In genomic region chr4:98546910-98547544, GRCh38 we compare ENCODE assay signal across 9 cellular contexts.
DNase-seq lines count a peak whose midpoint lies in the region; ATAC-seq, FAIRE-seq and TF ChIP-seq lines count a peak whose summit lies in the region.
"Had no signal": no experiment of that assay in that cellular context is flagged by ENCODE, and none has a peak within 500 bp of the region (broad histone marks: within the 10 kb centered on the region; RNA-seq: fewer than 3 reads in every experiment).

No MANE protein-coding gene starts in this region.

- TF ChIP-seq CTCF in D721Med (IDR thresholded peaks at IDR 0.05; ENCODE audit: insufficient read depth, missing control alignments), result no peak

- no peaks in the 10 kb centered on the region for H3K36me3 ChIP-seq in stomach smooth muscle (ENCODE audit: control insufficient read depth in 2 of 2, insufficient read depth in 2 of 2, low read length in 2 of 2)

- H3K27ac ChIP-seq in cingulate gyrus (ENCODE audit: low read depth, low read length), result peak overlapping the region; percentile 58
- peak overlapping the region; percentile 82 for H3K27ac ChIP-seq in stomach smooth muscle (ENCODE audit: low read length)

- DNase-seq in HCEC 1CT, result peak; percentile 18
- DNase-seq in kidney glomerular epithelial cell (lab: John Stamatoyannopoulos, UW), result peak; percentile 21
- no peak for DNase-seq in NCI-H187 treated with DMSO at 0.1 percent for 48 hours (lab: John Stamatoyannopoulos, UW)
- no peak for DNase-seq in KG1 (lab: John Stamatoyannopoulos, UW)
- no peak for DNase-seq in D721Med (ENCODE audit: insufficient read length, low spot score)
- DNase-seq: activated CD8-positive, alpha-beta memory T cell treated with anti-CD3 and anti-CD28 coated beads, Interleukin-2, amount 50 U/mL, for 48 hours had no signal

- no peaks in the 10 kb centered on the region for H3K27me3 ChIP-seq in stomach smooth muscle (ENCODE audit: control insufficient read depth in 1 of 2, insufficient read depth in 2 of 2, low read length in 2 of 2)

- no peak for FAIRE-seq in D721Med (lab: Jason Lieb, UNC)

- peak overlapping the region; percentile 51 to 75 for H3K4me3 ChIP-seq in stomach smooth muscle (ENCODE audit: low read length in 2 of 2)

- H3K9ac ChIP-seq in stomach smooth muscle (ENCODE audit: low read length in 2 of 2), result peak overlapping the region; percentile 32 to 85

- no peak for ATAC-seq in GM19395 (IDR thresholded peaks at IDR 0.05; ENCODE audit: unreplicated experiment)

- H3K4me1 ChIP-seq in stomach smooth muscle (ENCODE audit: control insufficient read depth, insufficient read depth, low read length), result peaks cover 3% of the 10 kb centered on the region

- H3K9me3 ChIP-seq in stomach smooth muscle (ENCODE audit: control insufficient read depth in 2 of 2, low read length in 2 of 2), result no peaks in the 10 kb centered on the region

Comparison
In these comparisons a context has a peak if more than half of its experiments do, and no peak if none do; other contexts are left out.
1. DNase-seq: peak in HCEC 1CT (single experiment) and kidney glomerular epithelial cell (single experiment); none in NCI-H187 treated with DMSO at 0.1 percent for 48 hours (single experiment), KG1 (single experiment) and D721Med (single experiment).